Comparison of ENCODE assay signal across 8 cellular contexts in genomic region chr4:159175165-159175988, GRCh38.
DNase-seq lines count a peak whose midpoint lies in the region; ATAC-seq and TF ChIP-seq lines count a peak whose summit lies in the region.

No MANE protein-coding gene starts in this region.

- H3K4me1 ChIP-seq in IMR-90 (ENCODE audit: control insufficient read depth, insufficient read depth, low read length) (peaks cover 15% of the 10 kb centered on the region), PC-3 (ENCODE audit: insufficient read depth, low read length) (peaks cover 30% of the 10 kb centered on the region), neutrophil (ENCODE audit: control insufficient read depth in 1 of 2, insufficient read depth in 1 of 2, low read depth in 1 of 2, low read length in 1 of 2) (peaks cover 30 to 41% of the 10 kb centered on the region in 2 experiments)

- H3K4ac ChIP-seq in IMR-90 (ENCODE audit: low read depth, low read length), result peak overlapping the region; percentile 48

- no peaks in the 10 kb centered on the region for H3K27me3 Mint-ChIP-seq in activated T-cell treated with anti-CD3 and anti-CD28 coated beads, Interleukin-2, amount 50 U/mL, for 72 hours (ENCODE audit: low read depth)

- H4K5ac ChIP-seq in IMR-90 (ENCODE audit: low read depth, low read length), result no peak overlapping the region

- peak; percentile 96 for TF ChIP-seq RAD21 in IMR-90 (IDR thresholded peaks at IDR 0.05; ENCODE audit: low read length)

- H3K36me3 ChIP-seq in IMR-90 (ENCODE audit: control insufficient read depth, insufficient read depth, low read length) (no peaks in the 10 kb centered on the region), PC-3 (ENCODE audit: low read depth, low read length) (no peaks in the 10 kb centered on the region), neutrophil (no peaks in the 10 kb centered on the region)

- BruUV-seq in IMR-90 (replicated peaks; lab: Mats Ljungman, UMichigan) (no TSS peak), PC-3 (replicated peaks; lab: Mats Ljungman, UMichigan) (no TSS peak)

- peak overlapping the region in 1 of 2 experiments; percentile 56; a peak in 2 of 4 replicates for H4K8ac ChIP-seq in IMR-90 (ENCODE audit: low read depth in 2 of 2, low read length in 2 of 2)

- peak overlapping the region; percentile 58; the same call in 1 of the 2 replicates for H3K18ac ChIP-seq in IMR-90 (ENCODE audit: low read depth, low read length)

- DNase-seq in DMS53 treated with DMSO at 0.1 percent for 48 hours (lab: John Stamatoyannopoulos, UW; ENCODE audit: unreplicated experiment) (peak; percentile 54), IMR-90 (peak; percentile 94), PC-3 (peak; percentile 89), fibroblast of the conjunctiva (ENCODE audit: low read depth) (peak; percentile 84), superior temporal gyrus (ENCODE audit: extremely low spot score) (peak; percentile 97)
- DNase-seq in activated T-cell treated with anti-CD3 and anti-CD28 coated beads, Interleukin-2, amount 50 U/mL, for 72 hours, result peak; percentile 60 to 66

- peak overlapping the region; percentile 42; the same call in 1 of the 3 replicates for H2BK15ac ChIP-seq in IMR-90 (ENCODE audit: low read depth, low read length)

- peak overlapping the region; percentile 60 for H2BK5ac ChIP-seq in IMR-90 (ENCODE audit: low read depth, low read length, poor library complexity, severe bottlenecking)

- H3K79me1 ChIP-seq in IMR-90 (ENCODE audit: low read depth in 1 of 2, low read length in 2 of 2), result peaks cover 24 to 61% of the 10 kb centered on the region in 2 experiments; a peak in 3 of 4 replicates

- H3K9me2 ChIP-seq in PC-3 (replicated peaks; ENCODE audit: low read length), result no peaks in the 10 kb centered on the region

- in situ Hi-C loops in IMR-90 (cut with MboI; ENCODE audit: low sequenced_read_pairs), result loop anchor here (5.0 to 25.0 kb wide), 2 partner anchors 313 to 913 kb away; no protein-coding TSS in a partner anchor

- H3K9me3 Mint-ChIP-seq in activated T-cell treated with anti-CD3 and anti-CD28 coated beads, Interleukin-2, amount 50 U/mL, for 72 hours, result no peaks in the 10 kb centered on the region

- H3K79me2 ChIP-seq in PC-3 (ENCODE audit: low read length), result peaks cover 76% of the 10 kb centered on the region

- peak overlapping the region; percentile 65 for H2AFZ ChIP-seq in IMR-90 (replicated peaks; ENCODE audit: low read length, poor library complexity)
- peak overlapping the region; percentile 72 for H2AFZ ChIP-seq in PC-3 (ENCODE audit: low read length)

- TF ChIP-seq CTCF in IMR-90 (conservative IDR thresholded peaks at IDR 0.05; ENCODE audit: low read depth, low read length), result peak; percentile 90
- TF ChIP-seq CTCF in PC-3 (conservative IDR thresholded peaks at IDR 0.05; ENCODE audit: low read depth, low read length), result peak; percentile 86
- TF ChIP-seq CTCF in neutrophil (IDR thresholded peaks at IDR 0.05), result peak; percentile 71

- peak overlapping the region; percentile 23 for H3K56ac ChIP-seq in IMR-90 (ENCODE audit: extremely low read depth, insufficient read depth, low read length)

- peak overlapping the region; percentile 88; the same call in 1 of the 2 replicates for H2AK5ac ChIP-seq in IMR-90 (ENCODE audit: low read depth, low read length)

- H3K4me3 Mint-ChIP-seq in activated T-cell treated with anti-CD3 and anti-CD28 coated beads, Interleukin-2, amount 50 U/mL, for 72 hours, result peak overlapping the region; percentile 32 to 70

- H4K20me1 ChIP-seq in IMR-90 (ENCODE audit: insufficient read depth, low read length) (peaks cover 20% of the 10 kb centered on the region), PC-3 (ENCODE audit: low read length) (no peaks in the 10 kb centered on the region)

- WGBS in IMR-90 (ENCODE audit: extremely low coverage in 2 of 2, insufficient read length in 1 of 2), 2 experiments, result no CpG with 5 or more reads among the region's 12 CpGs

- CTCF ChIA-PET in IMR-90 (lab: Yijun Ruan, JAX) (interaction anchor here (0.6 kb wide), 1 partner anchor 307 kb away, joined by 3 read pairs; no protein-coding TSS in a partner anchor), PC-3 (lab: Charles Lee) (no interaction called here)

- H3K4me2 ChIP-seq in IMR-90 (ENCODE audit: low read depth, low read length) (peak overlapping the region; percentile 97), PC-3 (ENCODE audit: low read length) (peak overlapping the region; percentile 93)

- H3K27ac Mint-ChIP-seq in activated T-cell treated with anti-CD3 and anti-CD28 coated beads, Interleukin-2, amount 50 U/mL, for 72 hours, result no peak overlapping the region

- H3K36me3 Mint-ChIP-seq in activated T-cell treated with anti-CD3 and anti-CD28 coated beads, Interleukin-2, amount 50 U/mL, for 72 hours (ENCODE audit: insufficient read depth in 2 of 2), result no peaks in the 10 kb centered on the region

- no peaks in the 10 kb centered on the region for H3F3A ChIP-seq in PC-3 (ENCODE audit: low read length, unreplicated experiment)

- no peak overlapping the region for H2AK9ac ChIP-seq in IMR-90 (replicated peaks; ENCODE audit: low read depth, low read length, poor library complexity)

- POLR2A ChIA-PET in IMR-90 (lab: Charles Lee; ENCODE audit: unreplicated experiment), result no interaction called here
- POLR2A ChIA-PET in PC-3 (lab: Charles Lee; ENCODE audit: unreplicated experiment), result no interaction called here

- H3K14ac ChIP-seq in IMR-90 (replicated peaks; ENCODE audit: low read depth, low read length), result peak overlapping the region; percentile 80

- H3K4me3 ChIP-seq in IMR-90 (ENCODE audit: insufficient read depth, low read depth, low read length), result peak overlapping the region; percentile 35; the same call in 1 of the 2 replicates
- peak overlapping the region; percentile 66 for H3K4me3 ChIP-seq in PC-3 (ENCODE audit: low read length)
- H3K4me3 ChIP-seq in neutrophil (ENCODE audit: low read depth in 1 of 2, low read length in 1 of 2), result no peak overlapping the region

- ATAC-seq in GM21576 (IDR thresholded peaks at IDR 0.05; ENCODE audit: unreplicated experiment) (peak; percentile 61), IMR-90 (ENCODE audit: low read depth) (peak; percentile 88), PC-3 (peak; percentile 88)
- ATAC-seq in activated T-cell treated with anti-CD3 and anti-CD28 coated beads, Interleukin-2, amount 50 U/mL, for 72 hours (replicated peaks in 1 of 2), result peak; percentile 85 to 87

- peak overlapping the region; percentile 51 for H4K91ac ChIP-seq in IMR-90 (ENCODE audit: insufficient read depth, low read depth, low read length)

- dilution Hi-C loops in IMR-90 (cut with HindIII; ENCODE audit: low sequenced_read_pairs, unreplicated experiment), result no loop called here

- H3K9me3 ChIP-seq in IMR-90 (ENCODE audit: control insufficient read depth, insufficient read depth, low read length), result no peaks in the 10 kb centered on the region
- no peaks in the 10 kb centered on the region for H3K9me3 ChIP-seq in PC-3 (ENCODE audit: low read length)
- no peaks in the 10 kb centered on the region for H3K9me3 ChIP-seq in neutrophil

- peak overlapping the region; percentile 49 for H2BK120ac ChIP-seq in IMR-90 (ENCODE audit: low read depth, low read length)

- H3K9me1 ChIP-seq in IMR-90 (ENCODE audit: insufficient read depth, low read length), result peaks cover 12% of the 10 kb centered on the region

- peak; percentile 43; the same call in 1 of the 2 replicates for TF ChIP-seq POLR2A in IMR-90 (IDR thresholded peaks at IDR 0.05; ENCODE audit: low read depth, low read length)

- intact Hi-C loops in IMR-90 (cut with micrococcal nuclease), result loop anchor here (1.0 to 5.0 kb wide), 7 partner anchors 28 to 443 kb away; partner anchors contain the start of gene RAPGEF2
- intact Hi-C loops in PC-3 (cut with micrococcal nuclease), result loop anchor here (1.0 to 5.0 kb wide), 7 partner anchors 28 to 445 kb away; no protein-coding TSS in a partner anchor

- peak overlapping the region; percentile 30; the same call in 1 of the 2 replicates for H2BK20ac ChIP-seq in IMR-90 (ENCODE audit: low read depth, low read length)

- H3K9ac ChIP-seq in IMR-90 (ENCODE audit: low read depth, low read length) (peak overlapping the region; percentile 46; the same call in 1 of the 2 replicates), PC-3 (ENCODE audit: low read length) (peak overlapping the region; percentile 54)

- H3K27ac ChIP-seq in IMR-90 (ENCODE audit: insufficient read depth, low read length) (peak overlapping the region; percentile 36; the same call in 1 of the 2 replicates), PC-3 (ENCODE audit: low read length) (peak overlapping the region; percentile 65), neutrophil (no peak overlapping the region)

- H3K27me3 ChIP-seq in IMR-90 (ENCODE audit: control insufficient read depth, insufficient read depth, low read length) (no peaks in the 10 kb centered on the region), PC-3 (ENCODE audit: low read length) (no peaks in the 10 kb centered on the region), neutrophil (peaks cover 7% of the 10 kb centered on the region)

- H3K23ac ChIP-seq in IMR-90 (ENCODE audit: low read depth, low read length), result peak overlapping the region; percentile 19

- peaks cover 80% of the 10 kb centered on the region for H3K4me1 Mint-ChIP-seq in activated T-cell treated with anti-CD3 and anti-CD28 coated beads, Interleukin-2, amount 50 U/mL, for 72 hours (ENCODE audit: low read depth)

TF ChIP-seq in IMR-90, 13 proteins besides CTCF, POLR2A, EP300 and RAD21 (continues in another document):
- TF ChIP-seq MAFK (IDR thresholded peaks at IDR 0.05; ENCODE audit: low read depth, low read length) (no peak), CHD1 (IDR thresholded peaks at IDR 0.05; ENCODE audit: low read depth, low read length) (no peak), FOS (IDR thresholded peaks at IDR 0.05; ENCODE audit: low read depth, low read length) (peak; percentile 73), RFX5 (IDR thresholded peaks at IDR 0.05; ENCODE audit: low read depth, low read length) (no peak), MXI1 (IDR thresholded peaks at IDR 0.05; ENCODE audit: borderline replicate concordance, low read depth, low read length) (no peak)
- TF ChIP-seq, protein P1, sequence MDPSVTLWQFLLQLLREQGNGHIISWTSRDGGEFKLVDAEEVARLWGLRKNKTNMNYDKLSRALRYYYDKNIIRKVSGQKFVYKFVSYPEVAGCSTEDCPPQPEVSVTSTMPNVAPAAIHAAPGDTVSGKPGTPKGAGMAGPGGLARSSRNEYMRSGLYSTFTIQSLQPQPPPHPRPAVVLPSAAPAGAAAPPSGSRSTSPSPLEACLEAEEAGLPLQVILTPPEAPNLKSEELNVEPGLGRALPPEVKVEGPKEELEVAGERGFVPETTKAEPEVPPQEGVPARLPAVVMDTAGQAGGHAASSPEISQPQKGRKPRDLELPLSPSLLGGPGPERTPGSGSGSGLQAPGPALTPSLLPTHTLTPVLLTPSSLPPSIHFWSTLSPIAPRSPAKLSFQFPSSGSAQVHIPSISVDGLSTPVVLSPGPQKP (IDR thresholded peaks at IDR 0.05; ENCODE audit: borderline replicate concordance, low read depth, low read length), result no peak

Comparison
In these comparisons a context has a peak if more than half of its experiments do, and no peak if none do; other contexts are left out.
1. H3K4me3 ChIP-seq: peak in IMR-90 (single experiment) and PC-3 (single experiment); none in neutrophil (0 of 2).
2. Peak in every context shown above with its lines, with median percentiles within 50 percentile points of each other: DNase-seq, ATAC-seq and CTCF ChIP-seq.